Comparison of ENCODE assay signal across 10 cellular contexts in genomic region chr14:66401447-66402095, GRCh38.
DNase-seq lines count a peak whose midpoint lies in the region; ATAC-seq, FAIRE-seq and TF ChIP-seq lines count a peak whose summit lies in the region.
"Had no signal": no experiment of that assay in that cellular context is flagged by ENCODE, and none has a peak within 500 bp of the region (broad histone marks: within the 10 kb centered on the region; RNA-seq: fewer than 3 reads in every experiment).

No MANE protein-coding gene starts in this region.

- no peaks in the 10 kb centered on the region for H3K4me1 ChIP-seq in right atrium auricular region

- ATAC-seq in GM18511 (IDR thresholded peaks at IDR 0.05; ENCODE audit: unreplicated experiment) (no peak), GM21717 (IDR thresholded peaks at IDR 0.05; ENCODE audit: unreplicated experiment) (no peak)

- DNase-seq in GM19239 (ENCODE audit: insufficient read length, low spot score) (no peak), SK-N-DZ (ENCODE audit: low spot score) (peak; percentile 40), right atrium auricular region (ENCODE audit: low spot score) (no peak), A172 (ENCODE audit: low spot score) (no peak)
- DNase-seq in stimulated activated naive CD4-positive, alpha-beta T cell treated with Interleukin-2 at 50 U/mL for 16 hours (lab: John Stamatoyannopoulos, UW): no peak
- DNase-seq: activated naive CD4-positive, alpha-beta T cell; OCI-M1 had no signal

- FAIRE-seq in GM19239 (lab: Jason Lieb, UNC): peak; percentile 35

- TF ChIP-seq CTCF in 22Rv1 (IDR thresholded peaks at IDR 0.05) (peak; percentile 70), right atrium auricular region (IDR thresholded peaks at IDR 0.05) (peak; percentile 36 to 70)

- no peak overlapping the region for H3K4me3 ChIP-seq in right atrium auricular region

- H3K27ac ChIP-seq in 22Rv1 (no peak overlapping the region), right atrium auricular region (no peak overlapping the region)

- no peaks in the 10 kb centered on the region for H3K9me3 ChIP-seq in right atrium auricular region

- no peaks in the 10 kb centered on the region for H3K36me3 ChIP-seq in right atrium auricular region

- no peaks in the 10 kb centered on the region for H3K27me3 ChIP-seq in right atrium auricular region
